9 cellular contexts compared by ENCODE assay signal in genomic region chr15:77993374-77993911, GRCh38.
DNase-seq lines count a peak whose midpoint lies in the region; ATAC-seq, FAIRE-seq and TF ChIP-seq lines count a peak whose summit lies in the region.
"Had no signal": no experiment of that assay in that cellular context is flagged by ENCODE, and none has a peak within 500 bp of the region (broad histone marks: within the 10 kb centered on the region; RNA-seq: fewer than 3 reads in every experiment).

No MANE protein-coding gene starts in this region.

- no peaks in the 10 kb centered on the region for H4K20me1 ChIP-seq in MM.1S (ENCODE audit: insufficient read depth, low read length)

- no peaks in the 10 kb centered on the region for H3F3A ChIP-seq in MM.1S (ENCODE audit: insufficient read depth, low read length)

- H3K9me2 ChIP-seq in MM.1S (replicated peaks; ENCODE audit: insufficient read depth, low read length) = no peaks in the 10 kb centered on the region

- peak overlapping the region; percentile 61 to 76 for H3K27ac Mint-ChIP-seq in activated naive CD4-positive, alpha-beta T cell treated with anti-CD3 and anti-CD28 coated beads, Interleukin-2, amount 50 U/mL, for 72 hours

- H3K4me2 ChIP-seq in MM.1S (ENCODE audit: low read depth, low read length) = no peak overlapping the region

- no peaks in the 10 kb centered on the region for H3K9me3 Mint-ChIP-seq in activated naive CD4-positive, alpha-beta T cell treated with anti-CD3 and anti-CD28 coated beads, Interleukin-2, amount 50 U/mL, for 72 hours

- H3K9me3 ChIP-seq in breast epithelium = no peaks in the 10 kb centered on the region
- no peaks in the 10 kb centered on the region for H3K9me3 ChIP-seq in muscle layer of colon (ENCODE audit: low read length)
- H3K9me3 ChIP-seq in MM.1S (replicated peaks; ENCODE audit: insufficient read depth, low read length) = no peaks in the 10 kb centered on the region

- H3K79me2 ChIP-seq in MM.1S (ENCODE audit: low read length) = no peaks in the 10 kb centered on the region

- H2AFZ ChIP-seq in MM.1S (ENCODE audit: low read length) = no peak overlapping the region

- intact Hi-C loops in breast epithelium (cut with DNase I; ENCODE audit: low total_unique reads) = no loop called here

- TF ChIP-seq CTCF in breast epithelium (IDR thresholded peaks at IDR 0.05) (no peak), MM.1S (IDR thresholded peaks at IDR 0.05; ENCODE audit: low read length) (no peak), GM20000 (IDR thresholded peaks at IDR 0.05; ENCODE audit: extremely low read depth, missing control alignments) (no peak)

- TF ChIP-seq POLR2A in breast epithelium (IDR thresholded peaks at IDR 0.05) = no peak

- H3K4me1 ChIP-seq in breast epithelium (peaks cover 0 to 8% of the 10 kb centered on the region in 2 donors), muscle layer of colon (ENCODE audit: insufficient read depth, low read length) (peaks cover 47% of the 10 kb centered on the region), MM.1S (ENCODE audit: low read length) (0 out of 2 replicates have a peak, but pooled peaks cover 5% of the 10 kb centered on the region)

- no peaks in the 10 kb centered on the region for H3K36me3 Mint-ChIP-seq in activated naive CD4-positive, alpha-beta T cell treated with anti-CD3 and anti-CD28 coated beads, Interleukin-2, amount 50 U/mL, for 72 hours

- no peak overlapping the region for H3K4me3 ChIP-seq in breast epithelium
- no peak overlapping the region for H3K4me3 ChIP-seq in muscle layer of colon (ENCODE audit: low read depth in 1 of 2, low read length in 2 of 2)
- no peak overlapping the region for H3K4me3 ChIP-seq in MM.1S (ENCODE audit: low read length)

- no peak overlapping the region for H3K9ac ChIP-seq in muscle layer of colon (ENCODE audit: low read length)
- H3K9ac ChIP-seq in MM.1S (ENCODE audit: low read length) = no peak overlapping the region

- DNase-seq in activated naive CD4-positive, alpha-beta T cell treated with anti-CD3 and anti-CD28 coated beads, Interleukin-2, amount 50 U/mL, for 72 hours (ENCODE audit: low spot score in 2 of 2) = no peak
- no peak for DNase-seq in activated naive CD4-positive, alpha-beta T cell treated with anti-CD3 and anti-CD28 coated beads, Interleukin-2, amount 50 U/mL, for 16 hours
- DNase-seq in breast epithelium (ENCODE audit: low spot score in 2 of 2) (no peak), urothelium cell line (ENCODE audit: low spot score) (no peak), MV-4-11 (lab: John Stamatoyannopoulos, UW) (no peak), MM.1S (no peak), GM20000 (ENCODE audit: low spot score) (no peak)
- DNase-seq: NCI-H1436 had no signal

- H3K27me3 ChIP-seq in breast epithelium (no peaks in the 10 kb centered on the region), muscle layer of colon (ENCODE audit: control insufficient read depth in 1 of 2, insufficient read depth in 2 of 2, low read length in 2 of 2) (no peaks in the 10 kb centered on the region), MM.1S (replicated peaks; ENCODE audit: insufficient read depth, low read length) (no peaks in the 10 kb centered on the region)

- peak overlapping the region; percentile 76 to 90 for H3K27ac ChIP-seq in breast epithelium
- H3K27ac ChIP-seq in muscle layer of colon (ENCODE audit: low read depth, low read length) = peak overlapping the region; percentile 2
- no peak overlapping the region for H3K27ac ChIP-seq in MM.1S (ENCODE audit: low read length)

- H3K36me3 ChIP-seq in breast epithelium (no peaks in the 10 kb centered on the region), muscle layer of colon (ENCODE audit: insufficient read depth, low read length) (peaks cover 9% of the 10 kb centered on the region), MM.1S (replicated peaks; ENCODE audit: insufficient read depth, low read length) (no peaks in the 10 kb centered on the region)

- no peak for ATAC-seq in activated naive CD4-positive, alpha-beta T cell treated with anti-CD3 and anti-CD28 coated beads, Interleukin-2, amount 50 U/mL, for 72 hours

- peak; percentile 17 for FAIRE-seq in urothelium cell line (lab: Jason Lieb, UNC)
